15 cellular contexts compared by ENCODE assay signal in genomic region chrX:39766085-39766726, GRCh38.
DNase-seq lines count a peak whose midpoint lies in the region; ATAC-seq and TF ChIP-seq lines count a peak whose summit lies in the region.
"Had no signal": no experiment of that assay in that cellular context is flagged by ENCODE, and none has a peak within 500 bp of the region (broad histone marks: within the 10 kb centered on the region; RNA-seq: fewer than 3 reads in every experiment).

No MANE protein-coding gene starts in this region.

- peak overlapping the region; percentile 56 for H3K4me3 Mint-ChIP-seq in CD8-positive, alpha-beta T cell
- H3K4me3 Mint-ChIP-seq: activated B cell treated with CpG ODN at 0.5 μM for 24 hours had no signal

- no peaks in the 10 kb centered on the region for H3K27me3 ChIP-seq in CD8-positive, alpha-beta T cell (ENCODE audit: insufficient read depth, low read length)
- H3K27me3 ChIP-seq in right cardiac atrium (ENCODE audit: control insufficient read depth, insufficient read depth) = no peaks in the 10 kb centered on the region

- WGBS in right cardiac atrium = 92% methylated on average over 10 of the region's 10 CpGs

- POLR2A ChIA-PET in CD8-positive, alpha-beta T cell (lab: Charles Lee) = no interaction called here
- POLR2A ChIA-PET in HEK293T (lab: Yijun Ruan, JAX) = no interaction called here

- no peak for TF ChIP-seq CTCF in CD8-positive, alpha-beta T cell (IDR thresholded peaks at IDR 0.05)

- intact Hi-C loops in CD8-positive, alpha-beta T cell (cut with DNase I, micrococcal nuclease) = loop anchor here in 1 of 2 experiments (1.0 kb wide), 1 partner anchor 8 kb away; no protein-coding TSS in a partner anchor
- intact Hi-C loops in right cardiac atrium (cut with DNase I) = no loop called here

- H3K27ac Mint-ChIP-seq in CD8-positive, alpha-beta T cell = peak overlapping the region; percentile 93
- H3K27ac Mint-ChIP-seq: activated B cell treated with CpG ODN at 0.5 μM for 24 hours had no signal

- H3K36me3 Mint-ChIP-seq in CD8-positive, alpha-beta T cell = no peaks in the 10 kb centered on the region

- peak overlapping the region; percentile 40 for H3K27ac ChIP-seq in CD8-positive, alpha-beta T cell (ENCODE audit: low read depth, low read length)
- no peak overlapping the region for H3K27ac ChIP-seq in right cardiac atrium (ENCODE audit: low read length)

- no peaks in the 10 kb centered on the region for H3K9me3 ChIP-seq in CD8-positive, alpha-beta T cell (ENCODE audit: low read length)
- no peaks in the 10 kb centered on the region for H3K9me3 ChIP-seq in right cardiac atrium (ENCODE audit: control insufficient read depth, low read length)

- peak in 5 of 7 experiments; percentile 1 to 56 (median 14) for DNase-seq in CD8-positive, alpha-beta T cell
- peak; percentile 33 for DNase-seq in NAMALWA (ENCODE audit: low spot score)
- peak; percentile 14 for DNase-seq in activated effector memory CD4-positive, alpha-beta T cell treated with Interleukin-2 at 50 U/mL for 16 hours
- DNase-seq in left kidney (ENCODE audit: low read depth, low spot score) = peak; percentile 7
- DNase-seq in right cardiac atrium = no peak
- no peak for DNase-seq in DMS53 (lab: John Stamatoyannopoulos, UW)
- DNase-seq in midbrain (lab: John Stamatoyannopoulos, UW) = no peak
- no peak for DNase-seq in HEK293T (ENCODE audit: extremely low spot score)
- DNase-seq: activated B cell treated with CpG ODN at 0.5 μM for 24 hours; dermis blood vessel endothelial cell; foreskin melanocyte; IMR-90; kidney; NCI-H1930; NK-92 treated with Interleukin-12 subunit alpha and Interleukin-12 subunit beta, amount 100 ng/mL, for 24 hours had no signal

- H3K4me1 ChIP-seq in CD8-positive, alpha-beta T cell (ENCODE audit: insufficient read depth, low read length) = peaks cover 16% of the 10 kb centered on the region
- no peaks in the 10 kb centered on the region for H3K4me1 ChIP-seq in right cardiac atrium (ENCODE audit: control insufficient read depth, insufficient read depth, low read length)

- H3K36me3 ChIP-seq in CD8-positive, alpha-beta T cell (ENCODE audit: insufficient read depth, low read length) = no peaks in the 10 kb centered on the region

- H3K4me1 Mint-ChIP-seq in CD8-positive, alpha-beta T cell (ENCODE audit: low read depth) = peaks cover 29% of the 10 kb centered on the region
- H3K4me1 Mint-ChIP-seq: activated B cell treated with CpG ODN at 0.5 μM for 24 hours had no signal

- H3K9me3 Mint-ChIP-seq in CD8-positive, alpha-beta T cell = no peaks in the 10 kb centered on the region
- H3K9me3 Mint-ChIP-seq: activated B cell treated with CpG ODN at 0.5 μM for 24 hours had no signal

- peak; percentile 97 for ATAC-seq in CD8-positive, alpha-beta T cell
- no peak for ATAC-seq in right cardiac atrium

- H3K27me3 Mint-ChIP-seq in CD8-positive, alpha-beta T cell (ENCODE audit: low read depth) = no peaks in the 10 kb centered on the region
- H3K27me3 Mint-ChIP-seq: activated B cell treated with CpG ODN at 0.5 μM for 24 hours had no signal

- H3K4me3 ChIP-seq in CD8-positive, alpha-beta T cell (ENCODE audit: low read depth, low read length) = no peak overlapping the region
- no peak overlapping the region for H3K4me3 ChIP-seq in right cardiac atrium (ENCODE audit: low read length)

- CTCF ChIA-PET in CD8-positive, alpha-beta T cell (lab: Charles Lee) = no interaction called here
- CTCF ChIA-PET in HEK293T (lab: Yijun Ruan, JAX) = interaction anchor here (1.0 kb wide), 1 partner anchor 30 kb away, joined by 3 read pairs; no protein-coding TSS in a partner anchor

TF ChIP-seq in HEK293T, 16 proteins besides CTCF, POLR2A, EP300 and RAD21:
- TF ChIP-seq SUZ12 (IDR thresholded peaks at IDR 0.05) = no peak
- no peak for TF ChIP-seq FOXM1 (IDR thresholded peaks at IDR 0.05; ENCODE audit: borderline replicate concordance)
- TF ChIP-seq SP1 (IDR thresholded peaks at IDR 0.05) = no peak
- no peak for TF ChIP-seq ARNT (IDR thresholded peaks at IDR 0.05)

Comparison
In these comparisons a context has a peak if more than half of its experiments do, and no peak if none do; other contexts are left out.
1. DNase-seq: peak in CD8-positive, alpha-beta T cell (5 of 7), NAMALWA (single experiment), activated effector memory CD4-positive, alpha-beta T cell treated with Interleukin-2 at 50 U/mL for 16 hours (single experiment) and left kidney (single experiment); none in right cardiac atrium (0 of 3), DMS53 (single experiment), midbrain (single experiment) and HEK293T (single experiment).